Comparison of ENCODE assay signal across 1 cellular context in the genomic region with DNA sequence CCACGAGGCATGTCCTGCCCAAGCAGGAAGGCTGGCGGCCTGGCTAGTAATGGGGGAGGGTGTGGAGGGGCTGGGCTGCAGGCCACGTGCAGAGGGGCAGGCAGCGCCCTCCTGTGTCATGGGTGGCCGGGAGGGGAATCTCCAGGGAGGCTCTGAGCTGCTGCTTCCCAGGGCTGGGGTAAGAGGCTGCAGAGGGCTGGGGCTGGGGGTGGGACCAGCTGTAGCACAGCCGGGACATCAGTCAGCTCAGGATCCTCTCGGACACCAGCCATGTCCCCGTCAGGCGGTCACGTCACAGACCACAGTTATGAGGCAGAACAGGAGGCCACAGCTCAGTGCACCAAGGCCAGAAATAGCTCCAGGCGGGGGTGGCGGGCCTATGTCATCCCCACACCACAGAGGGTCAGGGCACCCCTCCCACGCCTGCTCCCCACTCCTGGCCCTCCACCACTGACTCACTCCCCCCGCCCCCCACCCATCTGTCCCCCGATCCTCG.
TF ChIP-seq lines count a peak whose summit lies in the region.

No MANE protein-coding gene starts in this region.

TF ChIP-seq in K562, 482 proteins besides CTCF, POLR2A, EP300 and RAD21 (continued from another document and continues in another):
- TF ChIP-seq, protein P1, sequence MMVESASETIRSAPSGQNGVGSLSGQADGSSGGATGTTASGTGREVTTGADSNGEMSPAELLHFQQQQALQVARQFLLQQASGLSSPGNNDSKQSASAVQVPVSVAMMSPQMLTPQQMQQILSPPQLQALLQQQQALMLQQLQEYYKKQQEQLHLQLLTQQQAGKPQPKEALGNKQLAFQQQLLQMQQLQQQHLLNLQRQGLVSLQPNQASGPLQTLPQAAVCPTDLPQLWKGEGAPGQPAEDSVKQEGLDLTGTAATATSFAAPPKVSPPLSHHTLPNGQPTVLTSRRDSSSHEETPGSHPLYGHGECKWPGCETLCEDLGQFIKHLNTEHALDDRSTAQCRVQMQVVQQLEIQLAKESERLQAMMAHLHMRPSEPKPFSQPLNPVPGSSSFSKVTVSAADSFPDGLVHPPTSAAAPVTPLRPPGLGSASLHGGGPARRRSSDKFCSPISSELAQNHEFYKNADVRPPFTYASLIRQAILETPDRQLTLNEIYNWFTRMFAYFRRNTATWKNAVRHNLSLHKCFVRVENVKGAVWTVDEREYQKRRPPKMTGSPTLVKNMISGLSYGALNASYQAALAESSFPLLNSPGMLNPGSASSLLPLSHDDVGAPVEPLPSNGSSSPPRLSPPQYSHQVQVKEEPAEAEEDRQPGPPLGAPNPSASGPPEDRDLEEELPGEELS (CRISPR knock-in tag; IDR thresholded peaks at IDR 0.05; ENCODE audit: borderline replicate concordance) = no peak
- TF ChIP-seq, protein P2, sequence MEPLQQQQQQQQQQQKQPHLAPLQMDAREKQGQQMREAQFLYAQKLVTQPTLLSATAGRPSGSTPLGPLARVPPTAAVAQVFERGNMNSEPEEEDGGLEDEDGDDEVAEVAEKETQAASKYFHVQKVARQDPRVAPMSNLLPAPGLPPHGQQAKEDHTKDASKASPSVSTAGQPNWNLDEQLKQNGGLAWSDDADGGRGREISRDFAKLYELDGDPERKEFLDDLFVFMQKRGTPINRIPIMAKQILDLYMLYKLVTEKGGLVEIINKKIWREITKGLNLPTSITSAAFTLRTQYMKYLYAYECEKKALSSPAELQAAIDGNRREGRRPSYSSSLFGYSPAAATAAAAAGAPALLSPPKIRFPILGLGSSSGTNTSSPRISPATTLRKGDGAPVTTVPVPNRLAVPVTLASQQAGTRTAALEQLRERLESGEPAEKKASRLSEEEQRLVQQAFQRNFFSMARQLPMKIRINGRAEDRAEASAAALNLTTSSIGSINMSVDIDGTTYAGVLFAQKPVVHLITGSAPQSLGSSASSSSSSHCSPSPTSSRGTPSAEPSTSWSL (CRISPR knock-in tag; IDR thresholded peaks at IDR 0.05; ENCODE audit: borderline replicate concordance) = 0 out of 2 replicates have a peak, but pooled peaks have one; percentile 69
- TF ChIP-seq ZNF41 (CRISPR knock-in tag; conservative IDR thresholded peaks at IDR 0.05) = no peak; the same call in 1 of the 2 replicates
- TF ChIP-seq ZNF766 (CRISPR knock-in tag; conservative IDR thresholded peaks at IDR 0.05) = no peak
- peak; percentile 96 for TF ChIP-seq CREM (IDR thresholded peaks at IDR 0.05; ENCODE audit: low read depth)
- TF ChIP-seq, protein P3, sequence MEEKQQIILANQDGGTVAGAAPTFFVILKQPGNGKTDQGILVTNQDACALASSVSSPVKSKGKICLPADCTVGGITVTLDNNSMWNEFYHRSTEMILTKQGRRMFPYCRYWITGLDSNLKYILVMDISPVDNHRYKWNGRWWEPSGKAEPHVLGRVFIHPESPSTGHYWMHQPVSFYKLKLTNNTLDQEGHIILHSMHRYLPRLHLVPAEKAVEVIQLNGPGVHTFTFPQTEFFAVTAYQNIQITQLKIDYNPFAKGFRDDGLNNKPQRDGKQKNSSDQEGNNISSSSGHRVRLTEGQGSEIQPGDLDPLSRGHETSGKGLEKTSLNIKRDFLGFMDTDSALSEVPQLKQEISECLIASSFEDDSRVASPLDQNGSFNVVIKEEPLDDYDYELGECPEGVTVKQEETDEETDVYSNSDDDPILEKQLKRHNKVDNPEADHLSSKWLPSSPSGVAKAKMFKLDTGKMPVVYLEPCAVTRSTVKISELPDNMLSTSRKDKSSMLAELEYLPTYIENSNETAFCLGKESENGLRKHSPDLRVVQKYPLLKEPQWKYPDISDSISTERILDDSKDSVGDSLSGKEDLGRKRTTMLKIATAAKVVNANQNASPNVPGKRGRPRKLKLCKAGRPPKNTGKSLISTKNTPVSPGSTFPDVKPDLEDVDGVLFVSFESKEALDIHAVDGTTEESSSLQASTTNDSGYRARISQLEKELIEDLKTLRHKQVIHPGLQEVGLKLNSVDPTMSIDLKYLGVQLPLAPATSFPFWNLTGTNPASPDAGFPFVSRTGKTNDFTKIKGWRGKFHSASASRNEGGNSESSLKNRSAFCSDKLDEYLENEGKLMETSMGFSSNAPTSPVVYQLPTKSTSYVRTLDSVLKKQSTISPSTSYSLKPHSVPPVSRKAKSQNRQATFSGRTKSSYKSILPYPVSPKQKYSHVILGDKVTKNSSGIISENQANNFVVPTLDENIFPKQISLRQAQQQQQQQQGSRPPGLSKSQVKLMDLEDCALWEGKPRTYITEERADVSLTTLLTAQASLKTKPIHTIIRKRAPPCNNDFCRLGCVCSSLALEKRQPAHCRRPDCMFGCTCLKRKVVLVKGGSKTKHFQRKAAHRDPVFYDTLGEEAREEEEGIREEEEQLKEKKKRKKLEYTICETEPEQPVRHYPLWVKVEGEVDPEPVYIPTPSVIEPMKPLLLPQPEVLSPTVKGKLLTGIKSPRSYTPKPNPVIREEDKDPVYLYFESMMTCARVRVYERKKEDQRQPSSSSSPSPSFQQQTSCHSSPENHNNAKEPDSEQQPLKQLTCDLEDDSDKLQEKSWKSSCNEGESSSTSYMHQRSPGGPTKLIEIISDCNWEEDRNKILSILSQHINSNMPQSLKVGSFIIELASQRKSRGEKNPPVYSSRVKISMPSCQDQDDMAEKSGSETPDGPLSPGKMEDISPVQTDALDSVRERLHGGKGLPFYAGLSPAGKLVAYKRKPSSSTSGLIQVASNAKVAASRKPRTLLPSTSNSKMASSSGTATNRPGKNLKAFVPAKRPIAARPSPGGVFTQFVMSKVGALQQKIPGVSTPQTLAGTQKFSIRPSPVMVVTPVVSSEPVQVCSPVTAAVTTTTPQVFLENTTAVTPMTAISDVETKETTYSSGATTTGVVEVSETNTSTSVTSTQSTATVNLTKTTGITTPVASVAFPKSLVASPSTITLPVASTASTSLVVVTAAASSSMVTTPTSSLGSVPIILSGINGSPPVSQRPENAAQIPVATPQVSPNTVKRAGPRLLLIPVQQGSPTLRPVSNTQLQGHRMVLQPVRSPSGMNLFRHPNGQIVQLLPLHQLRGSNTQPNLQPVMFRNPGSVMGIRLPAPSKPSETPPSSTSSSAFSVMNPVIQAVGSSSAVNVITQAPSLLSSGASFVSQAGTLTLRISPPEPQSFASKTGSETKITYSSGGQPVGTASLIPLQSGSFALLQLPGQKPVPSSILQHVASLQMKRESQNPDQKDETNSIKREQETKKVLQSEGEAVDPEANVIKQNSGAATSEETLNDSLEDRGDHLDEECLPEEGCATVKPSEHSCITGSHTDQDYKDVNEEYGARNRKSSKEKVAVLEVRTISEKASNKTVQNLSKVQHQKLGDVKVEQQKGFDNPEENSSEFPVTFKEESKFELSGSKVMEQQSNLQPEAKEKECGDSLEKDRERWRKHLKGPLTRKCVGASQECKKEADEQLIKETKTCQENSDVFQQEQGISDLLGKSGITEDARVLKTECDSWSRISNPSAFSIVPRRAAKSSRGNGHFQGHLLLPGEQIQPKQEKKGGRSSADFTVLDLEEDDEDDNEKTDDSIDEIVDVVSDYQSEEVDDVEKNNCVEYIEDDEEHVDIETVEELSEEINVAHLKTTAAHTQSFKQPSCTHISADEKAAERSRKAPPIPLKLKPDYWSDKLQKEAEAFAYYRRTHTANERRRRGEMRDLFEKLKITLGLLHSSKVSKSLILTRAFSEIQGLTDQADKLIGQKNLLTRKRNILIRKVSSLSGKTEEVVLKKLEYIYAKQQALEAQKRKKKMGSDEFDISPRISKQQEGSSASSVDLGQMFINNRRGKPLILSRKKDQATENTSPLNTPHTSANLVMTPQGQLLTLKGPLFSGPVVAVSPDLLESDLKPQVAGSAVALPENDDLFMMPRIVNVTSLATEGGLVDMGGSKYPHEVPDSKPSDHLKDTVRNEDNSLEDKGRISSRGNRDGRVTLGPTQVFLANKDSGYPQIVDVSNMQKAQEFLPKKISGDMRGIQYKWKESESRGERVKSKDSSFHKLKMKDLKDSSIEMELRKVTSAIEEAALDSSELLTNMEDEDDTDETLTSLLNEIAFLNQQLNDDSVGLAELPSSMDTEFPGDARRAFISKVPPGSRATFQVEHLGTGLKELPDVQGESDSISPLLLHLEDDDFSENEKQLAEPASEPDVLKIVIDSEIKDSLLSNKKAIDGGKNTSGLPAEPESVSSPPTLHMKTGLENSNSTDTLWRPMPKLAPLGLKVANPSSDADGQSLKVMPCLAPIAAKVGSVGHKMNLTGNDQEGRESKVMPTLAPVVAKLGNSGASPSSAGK (IDR thresholded peaks at IDR 0.05) = no peak
- no peak for TF ChIP-seq HNRNPH1 (optimal IDR thresholded peaks at IDR 0.05; ENCODE audit: low read depth, low read length)
- TF ChIP-seq, protein P4, sequence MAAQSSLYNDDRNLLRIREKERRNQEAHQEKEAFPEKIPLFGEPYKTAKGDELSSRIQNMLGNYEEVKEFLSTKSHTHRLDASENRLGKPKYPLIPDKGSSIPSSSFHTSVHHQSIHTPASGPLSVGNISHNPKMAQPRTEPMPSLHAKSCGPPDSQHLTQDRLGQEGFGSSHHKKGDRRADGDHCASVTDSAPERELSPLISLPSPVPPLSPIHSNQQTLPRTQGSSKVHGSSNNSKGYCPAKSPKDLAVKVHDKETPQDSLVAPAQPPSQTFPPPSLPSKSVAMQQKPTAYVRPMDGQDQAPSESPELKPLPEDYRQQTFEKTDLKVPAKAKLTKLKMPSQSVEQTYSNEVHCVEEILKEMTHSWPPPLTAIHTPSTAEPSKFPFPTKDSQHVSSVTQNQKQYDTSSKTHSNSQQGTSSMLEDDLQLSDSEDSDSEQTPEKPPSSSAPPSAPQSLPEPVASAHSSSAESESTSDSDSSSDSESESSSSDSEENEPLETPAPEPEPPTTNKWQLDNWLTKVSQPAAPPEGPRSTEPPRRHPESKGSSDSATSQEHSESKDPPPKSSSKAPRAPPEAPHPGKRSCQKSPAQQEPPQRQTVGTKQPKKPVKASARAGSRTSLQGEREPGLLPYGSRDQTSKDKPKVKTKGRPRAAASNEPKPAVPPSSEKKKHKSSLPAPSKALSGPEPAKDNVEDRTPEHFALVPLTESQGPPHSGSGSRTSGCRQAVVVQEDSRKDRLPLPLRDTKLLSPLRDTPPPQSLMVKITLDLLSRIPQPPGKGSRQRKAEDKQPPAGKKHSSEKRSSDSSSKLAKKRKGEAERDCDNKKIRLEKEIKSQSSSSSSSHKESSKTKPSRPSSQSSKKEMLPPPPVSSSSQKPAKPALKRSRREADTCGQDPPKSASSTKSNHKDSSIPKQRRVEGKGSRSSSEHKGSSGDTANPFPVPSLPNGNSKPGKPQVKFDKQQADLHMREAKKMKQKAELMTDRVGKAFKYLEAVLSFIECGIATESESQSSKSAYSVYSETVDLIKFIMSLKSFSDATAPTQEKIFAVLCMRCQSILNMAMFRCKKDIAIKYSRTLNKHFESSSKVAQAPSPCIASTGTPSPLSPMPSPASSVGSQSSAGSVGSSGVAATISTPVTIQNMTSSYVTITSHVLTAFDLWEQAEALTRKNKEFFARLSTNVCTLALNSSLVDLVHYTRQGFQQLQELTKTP (IDR thresholded peaks at IDR 0.05; ENCODE audit: low read depth in 1 of 2, partially characterized antibody in 2 of 2) = no peak
- TF ChIP-seq FOS (IDR thresholded peaks at IDR 0.05; ENCODE audit: extremely low read depth, insufficient read length) = no peak
- no peak for TF ChIP-seq ZNF76 (CRISPR knock-in tag; IDR thresholded peaks at IDR 0.05; ENCODE audit: borderline replicate concordance)
- TF ChIP-seq XRCC5 (IDR thresholded peaks at IDR 0.05; ENCODE audit: low read depth, low read length) = no peak
- no peak for TF ChIP-seq MTF1 (CRISPR knock-in tag; IDR thresholded peaks at IDR 0.05; ENCODE audit: borderline replicate concordance)
- no peak for TF ChIP-seq SNIP1 (IDR thresholded peaks at IDR 0.05; ENCODE audit: low read depth)
- TF ChIP-seq, protein P5, sequence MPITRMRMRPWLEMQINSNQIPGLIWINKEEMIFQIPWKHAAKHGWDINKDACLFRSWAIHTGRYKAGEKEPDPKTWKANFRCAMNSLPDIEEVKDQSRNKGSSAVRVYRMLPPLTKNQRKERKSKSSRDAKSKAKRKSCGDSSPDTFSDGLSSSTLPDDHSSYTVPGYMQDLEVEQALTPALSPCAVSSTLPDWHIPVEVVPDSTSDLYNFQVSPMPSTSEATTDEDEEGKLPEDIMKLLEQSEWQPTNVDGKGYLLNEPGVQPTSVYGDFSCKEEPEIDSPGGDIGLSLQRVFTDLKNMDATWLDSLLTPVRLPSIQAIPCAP (CRISPR knock-in tag; IDR thresholded peaks at IDR 0.05; ENCODE audit: borderline replicate concordance) = no peak
- peak; percentile 54; the same call in 1 of the 2 replicates for TF ChIP-seq JUND (IDR thresholded peaks at IDR 0.05; ENCODE audit: borderline replicate concordance, low read depth, low read length)
- TF ChIP-seq JUND (tag; IDR thresholded peaks at IDR 0.05; ENCODE audit: borderline replicate concordance, low read depth, low read length) = no peak
- TF ChIP-seq PML (IDR thresholded peaks at IDR 0.05; ENCODE audit: low read length) = no peak
- TF ChIP-seq, protein P6, sequence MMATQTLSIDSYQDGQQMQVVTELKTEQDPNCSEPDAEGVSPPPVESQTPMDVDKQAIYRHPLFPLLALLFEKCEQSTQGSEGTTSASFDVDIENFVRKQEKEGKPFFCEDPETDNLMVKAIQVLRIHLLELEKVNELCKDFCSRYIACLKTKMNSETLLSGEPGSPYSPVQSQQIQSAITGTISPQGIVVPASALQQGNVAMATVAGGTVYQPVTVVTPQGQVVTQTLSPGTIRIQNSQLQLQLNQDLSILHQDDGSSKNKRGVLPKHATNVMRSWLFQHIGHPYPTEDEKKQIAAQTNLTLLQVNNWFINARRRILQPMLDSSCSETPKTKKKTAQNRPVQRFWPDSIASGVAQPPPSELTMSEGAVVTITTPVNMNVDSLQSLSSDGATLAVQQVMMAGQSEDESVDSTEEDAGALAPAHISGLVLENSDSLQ (IDR thresholded peaks at IDR 0.05) = no peak; the same call in 1 of the 2 replicates
- no peak for TF ChIP-seq SIN3A (IDR thresholded peaks at IDR 0.05; ENCODE audit: borderline replicate concordance in 2 of 2, control insufficient read depth in 1 of 2, low read depth in 2 of 2, low read length in 2 of 2)
- TF ChIP-seq BCOR (IDR thresholded peaks at IDR 0.05) = 0 out of 2 replicates have a peak, but pooled peaks have one; percentile 48
- peak; percentile 81; the same call in 1 of the 2 replicates for TF ChIP-seq NR4A1 (CRISPR knock-in tag; IDR thresholded peaks at IDR 0.05)
- TF ChIP-seq NR4A1 (tag; IDR thresholded peaks at IDR 0.05) = no peak
- TF ChIP-seq, protein P7, sequence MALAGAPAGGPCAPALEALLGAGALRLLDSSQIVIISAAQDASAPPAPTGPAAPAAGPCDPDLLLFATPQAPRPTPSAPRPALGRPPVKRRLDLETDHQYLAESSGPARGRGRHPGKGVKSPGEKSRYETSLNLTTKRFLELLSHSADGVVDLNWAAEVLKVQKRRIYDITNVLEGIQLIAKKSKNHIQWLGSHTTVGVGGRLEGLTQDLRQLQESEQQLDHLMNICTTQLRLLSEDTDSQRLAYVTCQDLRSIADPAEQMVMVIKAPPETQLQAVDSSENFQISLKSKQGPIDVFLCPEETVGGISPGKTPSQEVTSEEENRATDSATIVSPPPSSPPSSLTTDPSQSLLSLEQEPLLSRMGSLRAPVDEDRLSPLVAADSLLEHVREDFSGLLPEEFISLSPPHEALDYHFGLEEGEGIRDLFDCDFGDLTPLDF (CRISPR knock-in tag; IDR thresholded peaks at IDR 0.05) = no peak
- no peak for TF ChIP-seq RBBP5 (IDR thresholded peaks at IDR 0.05; ENCODE audit: borderline replicate concordance, insufficient read depth, low read length, poor library complexity, severe bottlenecking)
- TF ChIP-seq NRF1 (conservative IDR thresholded peaks at IDR 0.05 in 1 of 2, IDR thresholded peaks at IDR 0.05 in 1 of 2) = no peak
- no peak for TF ChIP-seq STAG1 (CRISPR knock-in tag; IDR thresholded peaks at IDR 0.05; ENCODE audit: borderline replicate concordance)
